8 cellular contexts compared by ENCODE assay signal in the genomic region with DNA sequence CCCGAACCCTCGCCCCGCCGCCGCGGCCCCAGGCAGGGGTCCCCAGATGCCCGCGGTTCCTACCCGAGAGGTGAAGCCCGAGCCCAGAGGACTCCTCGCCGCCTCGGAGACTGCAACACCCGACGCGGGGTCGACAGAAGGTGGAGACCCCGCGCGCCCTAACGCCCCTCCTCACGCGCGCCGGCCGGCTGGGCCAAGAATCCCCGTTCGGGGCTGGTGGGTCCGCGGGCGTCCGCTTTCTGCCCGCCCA. TPM values are rescaled to one million over a fixed set of nuclear protein-coding genes. Genes with fewer than 3 reads are reported as not detected.
A peak's percentile ranks its signal among the peaks of the same experiment; 100 is the strongest.
DNase-seq lines count a peak whose midpoint lies in the region; ATAC-seq and TF ChIP-seq lines count a peak whose summit lies in the region.

No MANE protein-coding gene starts in this region.

- H3K4me3 ChIP-seq in GM12864 (ENCODE audit: low read depth, low read length) (peak overlapping the region; percentile 76), astrocyte of the cerebellum (ENCODE audit: low read depth, low read length) (peak overlapping the region; percentile 82), left lung (peak overlapping the region; percentile 94 to 96), thyroid gland (replicated peaks in 1 of 3) (peak overlapping the region; percentile 54 to 98 (median 95))

- ATAC-seq in HG03066 (IDR thresholded peaks at IDR 0.05; ENCODE audit: low read depth, unreplicated experiment) = peak; percentile 10
- ATAC-seq in left lung = no peak
- ATAC-seq in HG03565 (IDR thresholded peaks at IDR 0.05; ENCODE audit: unreplicated experiment) = no peak

- no peak for TF ChIP-seq POLR2A in thyroid gland (IDR thresholded peaks at IDR 0.05)

- H3K4me1 ChIP-seq in left lung = peaks cover 0 to 34% of the 10 kb centered on the region in 2 donors
- peaks cover 11 to 20% of the 10 kb centered on the region in 2 donors for H3K4me1 ChIP-seq in thyroid gland

- intact Hi-C loops in left lung (cut with DNase I) = no loop called here
- intact Hi-C loops in thyroid gland (cut with DNase I) = loop anchor here (5.0 kb wide), 1 partner anchor 70 kb away; no protein-coding TSS in a partner anchor

- WGBS in thyroid gland, 2 donors = 0% methylated on average over 7 of the region's 33 CpGs; no CpG with 5 or more reads in 1 of the 2 donors

- peaks cover 0 to 31% of the 10 kb centered on the region in 2 donors for H3K36me3 ChIP-seq in left lung
- H3K36me3 ChIP-seq in thyroid gland = peaks cover under 1 to 9% of the 10 kb centered on the region in 2 donors

- in situ Hi-C loops in astrocyte of the cerebellum (cut with HindIII; ENCODE audit: low sequenced_read_pairs) = no loop called here

- TF ChIP-seq CTCF in GM12864 (IDR thresholded peaks at IDR 0.05; ENCODE audit: low read depth, low read length, missing control alignments) (no peak), astrocyte of the cerebellum (IDR thresholded peaks at IDR 0.05; ENCODE audit: low read depth, low read length, missing control alignments) (no peak), left lung (IDR thresholded peaks at IDR 0.05) (no peak), thyroid gland (IDR thresholded peaks at IDR 0.05) (no peak)

- H3K27me3 ChIP-seq in left lung (no peaks in the 10 kb centered on the region), thyroid gland (no peaks in the 10 kb centered on the region)

- DNase-seq in GM12864 (ENCODE audit: low read depth) (no peak), astrocyte of the cerebellum (ENCODE audit: low read depth) (no peak), left lung (peak; percentile 56 to 87), thyroid gland (no peak)
- no peak for DNase-seq in activated CD4-positive, CD25-positive, alpha-beta regulatory T cell treated with anti-CD3 and anti-CD28 coated beads, Interleukin-2, amount 50 U/mL, for 72 hours
- DNase-seq in stimulated activated CD4-positive, alpha-beta T cell treated with anti-CD3 and anti-CD28 coated beads, Interleukin-2, amount 100 ng/mL, for 24 hours = no peak

- peak overlapping the region; percentile 99 for H3K27ac ChIP-seq in left lung
- H3K27ac ChIP-seq in thyroid gland = peak overlapping the region; percentile 92 to 98 (median 97)

- H3K9me3 ChIP-seq in left lung = no peaks in the 10 kb centered on the region
- no peaks in the 10 kb centered on the region for H3K9me3 ChIP-seq in thyroid gland

RNA-seq across cellular contexts. Expression of a gene that starts 0.5 kb away (rescaled TPM):
- total RNA-seq in left lung = 100 to 1,000 TPM; 321 to 344 TPM
- total RNA-seq in thyroid gland = 100 to 1,000 TPM in 1 of 4 donors, 10 to 100 TPM in 3; 61.9 to 100 (median 82.1) TPM

RNA-seq across cellular contexts. Expression of a gene that starts 23.2 kb away (rescaled TPM):
- total RNA-seq in left lung = 10 to 100 TPM; 53.3 to 72.1 TPM
- total RNA-seq in thyroid gland = 10 to 100 TPM; 24.7 to 31.7 (median 27.1) TPM

RNA-seq across cellular contexts. Expression of a gene that starts 27.9 kb away (rescaled TPM):
- total RNA-seq in left lung = 10 to 100 TPM; 65.0 to 97.8 TPM
- 10 to 100 TPM; 15.1 to 23.4 (median 17.7) TPM for total RNA-seq in thyroid gland

RNA-seq across cellular contexts. Expression of a gene that starts 50.7 kb away (rescaled TPM):
- total RNA-seq in left lung (10 to 100 TPM; 26.0 to 39.9 TPM), thyroid gland (100 to 1,000 TPM in 3 of 4 donors, 10 to 100 TPM in 1; 84.7 to 203 (median 107) TPM)

Comparison
In these comparisons a context has a peak if more than half of its experiments do, and no peak if none do; other contexts are left out.
1. DNase-seq: peak in left lung (2 of 2); none in GM12864 (single experiment), astrocyte of the cerebellum (single experiment), thyroid gland (0 of 2), activated CD4-positive, CD25-positive, alpha-beta regulatory T cell treated with anti-CD3 and anti-CD28 coated beads, Interleukin-2, amount 50 U/mL, for 72 hours (single experiment) and stimulated activated CD4-positive, alpha-beta T cell treated with anti-CD3 and anti-CD28 coated beads, Interleukin-2, amount 100 ng/mL, for 24 hours (0 of 2).
2. Peak in every context shown above with its lines, with median percentiles within 50 percentile points of each other: H3K4me3 ChIP-seq.